In genomic region chr1:203320546-203321272, GRCh38 we compare ENCODE assay signal across 8 cellular contexts. TPM values are rescaled to one million over a fixed set of nuclear protein-coding genes. Genes with fewer than 3 reads are reported as not detected.
DNase-seq lines count a peak whose midpoint lies in the region; ATAC-seq and FAIRE-seq lines count a peak whose summit lies in the region.

No MANE protein-coding gene starts in this region.

- peak; percentile 71 for ATAC-seq in HG03175 (IDR thresholded peaks at IDR 0.05; ENCODE audit: unreplicated experiment)
- peak; percentile 24 for ATAC-seq in left ventricle myocardium superior

- CTCF ChIA-PET in CD8-positive, alpha-beta memory T cell (lab: Charles Lee) = interaction anchor here (0.7 to 9.3 kb wide), 14 partner anchors 8 to 381 kb away, joined by 3 to 166 read pairs (median 6); partner anchors contain the start of gene BTG2

- intact Hi-C loops in left ventricle myocardium superior (cut with micrococcal nuclease) = no loop called here

- peak overlapping the region; percentile 93 to 99 (median 98) for H3K27ac Mint-ChIP-seq in CD8-positive, alpha-beta memory T cell

- peaks cover 79 to 92% (median 90%) of the 10 kb centered on the region in 3 donors for H3K4me1 Mint-ChIP-seq in CD8-positive, alpha-beta memory T cell

- peak overlapping the region; percentile 34 for H3K4me3 ChIP-seq in CD8-positive, alpha-beta memory T cell (ENCODE audit: low read length)

- peaks cover 75% of the 10 kb centered on the region for H3K4me1 ChIP-seq in CD8-positive, alpha-beta memory T cell (ENCODE audit: insufficient read depth, low read length)

- no peaks in the 10 kb centered on the region for H3K27me3 ChIP-seq in CD8-positive, alpha-beta memory T cell (ENCODE audit: insufficient read depth, low read length, poor library complexity, severe bottlenecking)

- DNase-seq in CD8-positive, alpha-beta memory T cell = peak; percentile 59 to 89 (median 85)
- DNase-seq in GM19239 (ENCODE audit: insufficient read length, low spot score) (peak; percentile 42), NCI-H510A (lab: John Stamatoyannopoulos, UW) (peak; percentile 93), activated T-helper 1 cell treated with Interleukin-2 at 50 U/mL for 16 hours (ENCODE audit: low read depth) (peak; percentile 68), left ventricle myocardium superior (peak; percentile 57), HK-2 (ENCODE audit: unreplicated experiment) (no peak)
- peak; percentile 53 to 88 (median 79) for DNase-seq in stimulated activated naive CD4-positive, alpha-beta T cell (lab: John Stamatoyannopoulos, UW)

- FAIRE-seq in GM19239 (lab: Jason Lieb, UNC) = peak; percentile 91

- H3K9me3 ChIP-seq in CD8-positive, alpha-beta memory T cell (ENCODE audit: low read length) = no peaks in the 10 kb centered on the region

- peaks cover 0 to 3% of the 10 kb centered on the region in 2 donors for H3K27me3 Mint-ChIP-seq in CD8-positive, alpha-beta memory T cell

- no peaks in the 10 kb centered on the region for H3K9me3 Mint-ChIP-seq in CD8-positive, alpha-beta memory T cell

- no peaks in the 10 kb centered on the region for H3K36me3 ChIP-seq in CD8-positive, alpha-beta memory T cell (ENCODE audit: insufficient read depth, low read length)

- no peaks in the 10 kb centered on the region for H3K36me3 Mint-ChIP-seq in CD8-positive, alpha-beta memory T cell

- POLR2A ChIA-PET in CD8-positive, alpha-beta memory T cell (lab: Charles Lee) = interaction anchor here (0.7 to 9.8 kb wide), 7 partner anchors 12 to 314 kb away, joined by 3 to 261 read pairs (median 5); partner anchors contain the start of genes BTG2 and TMEM183A

- peak overlapping the region; percentile 48 for H3K27ac ChIP-seq in CD8-positive, alpha-beta memory T cell (ENCODE audit: low read depth, low read length)

- H3K4me3 Mint-ChIP-seq in CD8-positive, alpha-beta memory T cell = peak overlapping the region; percentile 33 to 90 (median 80)

RNA-seq across cellular contexts. Expression of gene BTG2, which starts 15.4 kb away (rescaled TPM):
- 100 to 1,000 TPM in 1 of 2 experiments, 10 to 100 TPM in 1; 97.8 to 102 TPM for total RNA-seq in CD8-positive, alpha-beta memory T cell
- 138 TPM for polyA plus RNA-seq in CD8-positive, alpha-beta memory T cell
- total RNA-seq in left ventricle myocardium superior = 41.3 TPM

RNA-seq across cellular contexts. Expression of gene FMOD, which starts 30.2 kb away (rescaled TPM):
- total RNA-seq in CD8-positive, alpha-beta memory T cell = 1 to 10 TPM in 1 of 2 experiments, under 1 TPM in 1; 0.51 to 1.2 TPM
- polyA plus RNA-seq in CD8-positive, alpha-beta memory T cell = not detected
- 9.6 TPM for total RNA-seq in left ventricle myocardium superior
